ENCODE assay signal across 14 cellular contexts in genomic region chr1:171788696-171789095, GRCh38. TPM values are rescaled to one million over a fixed set of nuclear protein-coding genes. Genes with fewer than 3 reads are reported as not detected.
A peak's percentile ranks its signal among the peaks of the same experiment; 100 is the strongest.
DNase-seq lines count a peak whose midpoint lies in the region; TF ChIP-seq lines count a peak whose summit lies in the region.
"Had no signal": no experiment of that assay in that cellular context is flagged by ENCODE, and none has a peak within 500 bp of the region (broad histone marks: within the 10 kb centered on the region; RNA-seq: fewer than 3 reads in every experiment).

No MANE protein-coding gene starts in this region.

- no peaks in the 10 kb centered on the region for H3K36me3 ChIP-seq in KMS-11 (ENCODE audit: insufficient read depth)
- H3K36me3 ChIP-seq in brain microvascular endothelial cell (replicated peaks), result peaks cover 73% of the 10 kb centered on the region
- H3K36me3 ChIP-seq in mesenchymal stem cell (ENCODE audit: control insufficient read depth in 1 of 2, insufficient read depth in 2 of 2, low read depth in 1 of 2, low read length in 2 of 2), result peaks cover 43 to 86% of the 10 kb centered on the region in 2 experiments
- H3K36me3 ChIP-seq in esophagus squamous epithelium, result peaks cover 4 to 96% (median 50%) of the 10 kb centered on the region in 3 donors

- no peak for TF ChIP-seq CTCF in KMS-11 (conservative IDR thresholded peaks at IDR 0.05; ENCODE audit: low read depth, low read length)
- TF ChIP-seq CTCF in brain microvascular endothelial cell (IDR thresholded peaks at IDR 0.05; ENCODE audit: low read depth, low read length, missing control alignments), result no peak
- no peak for TF ChIP-seq CTCF in esophagus squamous epithelium (IDR thresholded peaks at IDR 0.05)

- H3K18ac ChIP-seq in mesenchymal stem cell (ENCODE audit: low read depth in 1 of 2, low read length in 2 of 2), result no peak overlapping the region

- H2BK15ac ChIP-seq in mesenchymal stem cell (ENCODE audit: low read depth, poor library complexity, severe bottlenecking), result no peak overlapping the region

- H4K8ac ChIP-seq in mesenchymal stem cell (ENCODE audit: low read length), result no peak overlapping the region

- H2BK12ac ChIP-seq in mesenchymal stem cell (ENCODE audit: low read length in 2 of 2), result no peak overlapping the region

- H3K9ac ChIP-seq in KMS-11, result no peak overlapping the region
- H3K9ac ChIP-seq in mesenchymal stem cell (ENCODE audit: low read length), result peak overlapping the region; percentile 76

- DNase-seq in AG20443 (ENCODE audit: low spot score) (peak; percentile 86), brain microvascular endothelial cell (peak; percentile 59), mesenchymal stem cell (no peak), cortex of kidney (lab: John Stamatoyannopoulos, UW) (no peak), esophagus squamous epithelium (lab: John Stamatoyannopoulos, UW) (no peak), activated gamma-delta T cell (lab: John Stamatoyannopoulos, UW) (no peak), posterior cingulate gyrus (no peak)
- DNase-seq: activated CD4-positive, CD25-positive, alpha-beta regulatory T cell; activated T-cell treated with anti-CD3 and anti-CD28 coated beads, Interleukin-2, amount 50 U/mL, for 1 hour; left colon; NCI-H1105; NCI-H524 treated with DMSO at 0.1 percent for 48 hours had no signal

- H3K4ac ChIP-seq in mesenchymal stem cell (ENCODE audit: low read depth in 1 of 2, low read length in 2 of 2), result no peak overlapping the region

- in situ Hi-C loops in brain microvascular endothelial cell (cut with HindIII; ENCODE audit: low pct_ligation_motif_present, low sequenced_read_pairs), result no loop called here

- no peak for TF ChIP-seq POLR2A in esophagus squamous epithelium (IDR thresholded peaks at IDR 0.05)

- H3K4me1 ChIP-seq in KMS-11 (ENCODE audit: low read depth, poor library complexity, severe bottlenecking) (peaks cover 37% of the 10 kb centered on the region), mesenchymal stem cell (ENCODE audit: control insufficient read depth, insufficient read depth, low read depth, low read length) (peaks cover 7% of the 10 kb centered on the region), esophagus squamous epithelium (peaks cover 0 to 24% (median 5%) of the 10 kb centered on the region in 3 donors)

- H3K9me3 ChIP-seq in mesenchymal stem cell (ENCODE audit: control insufficient read depth, low read length) (no peaks in the 10 kb centered on the region), esophagus squamous epithelium (no peaks in the 10 kb centered on the region)
- H3K9me3 ChIP-seq: gastroesophageal sphincter had no signal

- no peaks in the 10 kb centered on the region; the same call in 1 of the 2 replicates for H3K27me3 ChIP-seq in KMS-11 (ENCODE audit: insufficient read depth, low read depth)
- no peaks in the 10 kb centered on the region for H3K27me3 ChIP-seq in brain microvascular endothelial cell (replicated peaks)
- H3K27me3 ChIP-seq in mesenchymal stem cell (ENCODE audit: control insufficient read depth in 1 of 2, insufficient read depth in 1 of 2, low read length in 2 of 2), result no peaks in the 10 kb centered on the region
- H3K27me3 ChIP-seq in esophagus squamous epithelium, result no peaks in the 10 kb centered on the region
- H3K27me3 ChIP-seq: gastroesophageal sphincter had no signal

- no peak overlapping the region for H2AK5ac ChIP-seq in mesenchymal stem cell (ENCODE audit: low read length, severe bottlenecking)

- peaks cover 6% of the 10 kb centered on the region; the same call in 1 of the 2 replicates for H4K20me1 ChIP-seq in KMS-11 (ENCODE audit: insufficient read depth)

- H3K4me2 ChIP-seq in KMS-11, result peak overlapping the region; percentile 47
- no peak overlapping the region for H3K4me2 ChIP-seq in mesenchymal stem cell (ENCODE audit: low read length, poor library complexity, severe bottlenecking)

- H3K27ac ChIP-seq in KMS-11, result no peak overlapping the region; the same call in 1 of the 2 replicates
- no peak overlapping the region for H3K27ac ChIP-seq in brain microvascular endothelial cell
- H3K27ac ChIP-seq in mesenchymal stem cell (ENCODE audit: low read length, poor library complexity, severe bottlenecking), result no peak overlapping the region
- no peak overlapping the region for H3K27ac ChIP-seq in esophagus squamous epithelium

- 95% methylated on average over 5 of the region's 5 CpGs for WGBS in mesenchymal stem cell
- WGBS in esophagus squamous epithelium, 2 donors, result 75 to 82% methylated on average over 4 to 5 of the region's 5 CpGs

- intact Hi-C loops in esophagus squamous epithelium (cut with DNase I), result no loop called here
- intact Hi-C loops in posterior cingulate gyrus (cut with DNase I), result loop anchor here (10.0 kb wide), 1 partner anchor 144 kb away; no protein-coding TSS in a partner anchor

- H2AFZ ChIP-seq in KMS-11 (ENCODE audit: low read depth), result no peak overlapping the region
- no peak overlapping the region for H2AFZ ChIP-seq in mesenchymal stem cell (ENCODE audit: low read depth, low read length)

- H4K91ac ChIP-seq in mesenchymal stem cell (ENCODE audit: low read length), result no peak overlapping the region

- no peaks in the 10 kb centered on the region for H3K79me2 ChIP-seq in KMS-11 (ENCODE audit: insufficient read depth, low read depth)

- no peak overlapping the region for H2BK120ac ChIP-seq in mesenchymal stem cell (ENCODE audit: low read depth, low read length)

- no peak overlapping the region for H3K23ac ChIP-seq in mesenchymal stem cell (ENCODE audit: low read length in 2 of 2)

- no peak overlapping the region for H3K4me3 ChIP-seq in KMS-11 (IDR thresholded peaks at IDR 0.05; ENCODE audit: insufficient read depth, low read depth, low read length)
- no peak overlapping the region for H3K4me3 ChIP-seq in brain microvascular endothelial cell (ENCODE audit: low read depth, low read length)
- peak overlapping the region in 1 of 2 experiments; percentile 56 for H3K4me3 ChIP-seq in mesenchymal stem cell (ENCODE audit: insufficient read depth in 1 of 2, low read depth in 1 of 2, low read length in 2 of 2)
- no peak overlapping the region for H3K4me3 ChIP-seq in esophagus squamous epithelium
- H3K4me3 ChIP-seq: gastroesophageal sphincter had no signal

- H2BK5ac ChIP-seq in mesenchymal stem cell (ENCODE audit: low read depth, low read length, poor library complexity, severe bottlenecking), result no peak overlapping the region

- peaks cover 38% of the 10 kb centered on the region for H3K79me1 ChIP-seq in mesenchymal stem cell (replicated peaks; ENCODE audit: low read length, poor library complexity, severe bottlenecking)

- no peak overlapping the region for H3K14ac ChIP-seq in mesenchymal stem cell (ENCODE audit: low read length in 2 of 2)

RNA-seq across cellular contexts. Expression of gene METTL13, which starts 7.2 kb away (rescaled TPM):
- polyA plus RNA-seq in mesenchymal stem cell (2013, experiment 1 of 2), result 10.4 TPM
- 11.3 TPM for polyA plus RNA-seq in mesenchymal stem cell (2013, experiment 2 of 2)
- 10 to 100 TPM; 14.0 to 20.8 (median 18.3) TPM for total RNA-seq in esophagus squamous epithelium

RNA-seq across cellular contexts. Expression of gene VAMP4, which starts 46.8 kb away (rescaled TPM):
- polyA plus RNA-seq in mesenchymal stem cell (2013, experiment 1 of 2), result 8.6 TPM
- polyA plus RNA-seq in mesenchymal stem cell (2013, experiment 2 of 2), result 9.3 TPM
- 10 to 100 TPM in 1 of 4 donors, 1 to 10 TPM in 3; 3.5 to 11.4 (median 6.3) TPM for total RNA-seq in esophagus squamous epithelium

RNA-seq across cellular contexts. Expression of gene DNM3, which starts 52.6 kb away (rescaled TPM):
- polyA plus RNA-seq in mesenchymal stem cell (2013, experiment 1 of 2), result 1.3 TPM
- 1.1 TPM for polyA plus RNA-seq in mesenchymal stem cell (2013, experiment 2 of 2)
- total RNA-seq in esophagus squamous epithelium, result 1 to 10 TPM in 3 of 4 donors, under 1 TPM in 1; 0.91 to 3.2 (median 1.8) TPM

Comparison
In these comparisons a context has a peak if more than half of its experiments do, and no peak if none do; other contexts are left out.
1. DNase-seq: peak in AG20443 (single experiment) and brain microvascular endothelial cell (single experiment); none in mesenchymal stem cell (single experiment), cortex of kidney (single experiment), esophagus squamous epithelium (single experiment), activated gamma-delta T cell (single experiment) and posterior cingulate gyrus (0 of 10).